10 cellular contexts compared by ENCODE assay signal in the genomic region with DNA sequence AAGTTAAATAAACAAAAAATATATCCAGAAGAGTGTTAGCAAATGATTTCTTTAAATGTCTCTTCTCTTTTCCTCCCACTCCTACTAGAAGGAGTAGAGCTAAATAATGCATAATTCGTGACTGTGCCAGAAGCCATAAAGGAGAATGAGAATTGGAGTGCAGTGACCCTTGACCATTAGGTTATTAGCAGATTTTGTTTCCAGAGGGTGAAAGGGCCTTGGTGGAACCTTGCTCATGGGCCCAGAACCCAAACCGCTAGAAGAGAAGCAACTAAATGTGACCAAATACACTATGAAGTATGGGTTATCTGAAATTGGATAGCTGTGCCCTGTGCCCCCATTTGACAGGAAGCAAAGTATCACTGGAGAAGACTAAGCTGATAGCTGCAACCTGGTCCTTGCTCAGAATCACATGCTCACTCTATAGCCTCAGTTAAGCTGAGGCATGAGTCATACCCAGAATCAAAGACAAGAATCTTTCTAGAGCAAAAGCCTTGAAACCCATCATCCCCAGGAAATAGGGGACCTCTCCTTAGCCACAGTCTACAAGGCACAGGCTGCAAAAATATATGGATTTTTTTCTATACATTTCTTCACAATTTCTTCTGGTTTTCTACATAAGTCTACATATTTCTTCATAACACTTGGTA. TPM values are rescaled to one million over a fixed set of nuclear protein-coding genes. Genes with fewer than 3 reads are reported as not detected.
DNase-seq lines count a peak whose midpoint lies in the region; ATAC-seq and TF ChIP-seq lines count a peak whose summit lies in the region.
"Had no signal": no experiment of that assay in that cellular context is flagged by ENCODE, and none has a peak within 500 bp of the region (broad histone marks: within the 10 kb centered on the region; RNA-seq: fewer than 3 reads in every experiment).

No MANE protein-coding gene starts in this region.

- no peak for TF ChIP-seq CTCF in stomach (IDR thresholded peaks at IDR 0.05)

- TF ChIP-seq EP300 in stomach (IDR thresholded peaks at IDR 0.05) = no peak

- DNase-seq in activated naive CD4-positive, alpha-beta T cell treated with Interleukin-2 at 50 U/mL for 16 hours = no peak
- DNase-seq in T-helper 17 cell = no peak
- DNase-seq in H4 (ENCODE audit: low spot score) = no peak
- no peak for DNase-seq in activated CD8-positive, alpha-beta memory T cell treated with anti-CD3 and anti-CD28 coated beads for 24 hours
- no peak for DNase-seq in stomach

- TF ChIP-seq POLR2A in stomach (IDR thresholded peaks at IDR 0.05) = no peak

- H3K27me3 Mint-ChIP-seq in activated naive CD4-positive, alpha-beta T cell treated with anti-CD3 and anti-CD28 coated beads, Interleukin-2, amount 50 U/mL, for 24 hours = no peaks in the 10 kb centered on the region
- H3K27me3 Mint-ChIP-seq in T-helper 17 cell = no peaks in the 10 kb centered on the region

- H3K9me3 Mint-ChIP-seq in activated naive CD4-positive, alpha-beta T cell treated with anti-CD3 and anti-CD28 coated beads, Interleukin-2, amount 50 U/mL, for 24 hours = no peaks in the 10 kb centered on the region

- intact Hi-C loops in stomach (cut with DNase I; ENCODE audit: low total_unique reads) = no loop called here

- 95% methylated on average over 2 of the region's 2 CpGs for WGBS in thymus
- 56 to 78% (median 64%) methylated on average over 2 of the region's 2 CpGs for WGBS in stomach, 5 donors

- H3K4me3 Mint-ChIP-seq in activated naive CD4-positive, alpha-beta T cell treated with anti-CD3 and anti-CD28 coated beads, Interleukin-2, amount 50 U/mL, for 24 hours = peak overlapping the region; percentile 12
- no peak overlapping the region for H3K4me3 Mint-ChIP-seq in T-helper 17 cell

- H3K4me1 ChIP-seq in thymus (ENCODE audit: control insufficient read depth, insufficient read depth, low read length) = peaks cover 42% of the 10 kb centered on the region
- H3K4me1 ChIP-seq in stomach = no peaks in the 10 kb centered on the region

- H3K36me3 ChIP-seq in thymus (ENCODE audit: control insufficient read depth, insufficient read depth) (no peaks in the 10 kb centered on the region), stomach (no peaks in the 10 kb centered on the region)

- H3K27ac Mint-ChIP-seq in activated naive CD4-positive, alpha-beta T cell treated with anti-CD3 and anti-CD28 coated beads, Interleukin-2, amount 50 U/mL, for 24 hours = no peak overlapping the region
- H3K27ac Mint-ChIP-seq in T-helper 17 cell = peak overlapping the region; percentile 62

- peak overlapping the region; percentile 22 for H3K27ac ChIP-seq in thymus (ENCODE audit: low read depth)
- H3K27ac ChIP-seq in stomach = no peak overlapping the region

- peaks cover 1% of the 10 kb centered on the region for H3K36me3 Mint-ChIP-seq in activated naive CD4-positive, alpha-beta T cell treated with anti-CD3 and anti-CD28 coated beads, Interleukin-2, amount 50 U/mL, for 24 hours
- no peaks in the 10 kb centered on the region for H3K36me3 Mint-ChIP-seq in T-helper 17 cell (ENCODE audit: low read depth)

- no peaks in the 10 kb centered on the region for H3K9me3 ChIP-seq in T-helper 17 cell (ENCODE audit: control insufficient read depth, low read length, poor library complexity, severe bottlenecking)
- H3K9me3 ChIP-seq in thymus (ENCODE audit: control insufficient read depth) = no peaks in the 10 kb centered on the region
- H3K9me3 ChIP-seq in stomach = no peaks in the 10 kb centered on the region

- H3K27me3 ChIP-seq in thymus (ENCODE audit: control insufficient read depth, insufficient read depth) = no peaks in the 10 kb centered on the region
- no peaks in the 10 kb centered on the region for H3K27me3 ChIP-seq in stomach

- peaks cover 73% of the 10 kb centered on the region for H3K4me1 Mint-ChIP-seq in activated naive CD4-positive, alpha-beta T cell treated with anti-CD3 and anti-CD28 coated beads, Interleukin-2, amount 50 U/mL, for 24 hours
- H3K4me1 Mint-ChIP-seq in T-helper 17 cell = peaks cover 44% of the 10 kb centered on the region

- ATAC-seq in HG02798 (IDR thresholded peaks at IDR 0.05; ENCODE audit: poor library complexity, unreplicated experiment) (peak; percentile 62), T-helper 17 cell (peak; percentile 77)

- H3K4me3 ChIP-seq in thymus (ENCODE audit: low read length) = no peak overlapping the region
- H3K4me3 ChIP-seq in stomach = no peak overlapping the region

RNA-seq across cellular contexts. Expression of a gene that starts 36.3 kb away (rescaled TPM):
- not detected for total RNA-seq in T-helper 17 cell
- 2.6 TPM for polyA plus RNA-seq in thymus
- total RNA-seq in H4 (2014; rRNA removed; shearing (Covaris generic)) = not detected in 2 replicates
- not detected for total RNA-seq in stomach
- polyA plus RNA-seq in stomach = not detected
- total RNA-seq: glomerular endothelial cell, omental fat pad had no signal

RNA-seq across cellular contexts. Expression of a gene that starts 45.5 kb away (rescaled TPM):
- total RNA-seq in T-helper 17 cell (1,000 to 10,000 TPM in 1 of 2 donors, 100 to 1,000 TPM in 1; 860 to 1,128 TPM), stomach (100 to 1,000 TPM in 1 of 5 donors, 10 to 100 TPM in 2, 1 to 10 TPM in 2; 2.3 to 124 (median 20.7) TPM)
- polyA plus RNA-seq in thymus (167 TPM), stomach (1 to 10 TPM; 2.2 to 7.5 (median 2.3) TPM)
- 9.0 and 10.6 TPM in 2 replicates for total RNA-seq in H4 (2014; rRNA removed; shearing (Covaris generic))

Comparison
In these comparisons a context has a peak if more than half of its experiments do, and no peak if none do; other contexts are left out.
1. RNA of a gene that starts 45.5 kb away (total RNA-seq): 860 to 1,128 TPM in T-helper 17 cell; 2.3 to 124 TPM in stomach and 9.0 to 10.6 TPM in H4; every median in the first group is over 4 times any median in the second.